Comparison of ENCODE assay signal across 9 cellular contexts in the genomic region with DNA sequence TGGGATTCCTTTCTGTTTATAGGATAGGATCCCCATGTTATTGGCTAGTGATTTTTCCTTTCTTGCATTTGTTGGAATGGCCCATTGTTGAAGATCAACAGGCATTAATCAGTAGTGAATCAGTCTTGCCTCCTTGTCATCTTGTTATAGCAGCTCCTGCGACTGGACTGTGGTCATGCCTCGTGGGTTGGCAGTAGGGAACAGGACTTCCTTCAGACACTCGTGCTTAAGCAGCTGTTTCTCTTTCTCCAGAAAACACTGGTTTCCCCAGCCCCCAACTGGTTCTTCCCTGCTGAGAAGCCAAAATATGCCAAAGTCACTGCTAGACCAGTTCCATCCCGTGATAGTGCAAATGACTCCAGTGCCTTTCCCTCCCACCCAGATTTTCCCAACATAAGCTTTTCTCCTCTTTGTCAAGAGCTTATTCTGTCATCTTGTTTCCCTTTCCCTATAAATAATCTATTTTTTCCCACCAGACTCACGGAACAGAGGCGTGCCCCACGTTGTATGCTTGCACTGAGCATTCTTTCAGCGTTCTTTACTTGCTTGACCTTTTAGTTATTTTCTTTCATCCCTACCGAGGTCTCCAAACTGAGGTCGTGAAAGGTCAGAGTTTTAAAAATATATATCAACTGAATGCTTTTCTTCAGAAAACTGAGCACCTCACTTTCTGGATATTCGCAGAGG.
A peak's percentile ranks its signal among the peaks of the same experiment; 100 is the strongest.
DNase-seq lines count a peak whose midpoint lies in the region; ATAC-seq and TF ChIP-seq lines count a peak whose summit lies in the region.
"Had no signal": no experiment of that assay in that cellular context is flagged by ENCODE, and none has a peak within 500 bp of the region (broad histone marks: within the 10 kb centered on the region; RNA-seq: fewer than 3 reads in every experiment).

No MANE protein-coding gene starts in this region.

- ATAC-seq in left lobe of liver, result peak; percentile 29
- ATAC-seq in T-helper 17 cell, result no peak
- no peak for ATAC-seq in GM21381 (IDR thresholded peaks at IDR 0.05; ENCODE audit: unreplicated experiment)

- no peaks in the 10 kb centered on the region for H3K36me3 ChIP-seq in testis (ENCODE audit: low read depth, missing control alignments)

- POLR2A ChIA-PET in activated CD4-positive, alpha-beta memory T cell treated with anti-CD3 and anti-CD28 coated beads, Interleukin-2, amount 10 ng/mL, durations not matched to agents 7 days and 5 days (lab: Charles Lee), result no interaction called here

- CTCF ChIA-PET in activated CD4-positive, alpha-beta memory T cell treated with anti-CD3 and anti-CD28 coated beads, Interleukin-2, amount 10 ng/mL, durations not matched to agents 7 days and 5 days (lab: Charles Lee), result no interaction called here

- H3K36me3 Mint-ChIP-seq in T-helper 17 cell (ENCODE audit: low read depth), result peaks cover 4% of the 10 kb centered on the region
- no peaks in the 10 kb centered on the region for H3K36me3 Mint-ChIP-seq in activated CD4-positive, alpha-beta memory T cell treated with anti-CD3 and anti-CD28 coated beads, Interleukin-2, amount 10 ng/mL, durations not matched to agents 7 days and 5 days (ENCODE audit: low read depth)

- WGBS in testis, 2 donors, result 63 to 69% methylated on average over 11 of the region's 11 CpGs

- intact Hi-C loops in testis (cut with DNase I; ENCODE audit: low total_unique reads), result no loop called here

- H3K27ac ChIP-seq in caudate nucleus (ENCODE audit: low read depth, low read length), result peak overlapping the region; percentile 26
- no peak overlapping the region for H3K27ac ChIP-seq in testis

- no peak for TF ChIP-seq POLR2A in testis (IDR thresholded peaks at IDR 0.05)

- peaks cover 2% of the 10 kb centered on the region for H3K4me1 Mint-ChIP-seq in T-helper 17 cell
- peaks cover 6% of the 10 kb centered on the region for H3K4me1 Mint-ChIP-seq in activated CD4-positive, alpha-beta memory T cell treated with anti-CD3 and anti-CD28 coated beads, Interleukin-2, amount 10 ng/mL, durations not matched to agents 7 days and 5 days

- H3K27me3 Mint-ChIP-seq in T-helper 17 cell, result peaks cover 42% of the 10 kb centered on the region
- peaks cover 16% of the 10 kb centered on the region for H3K27me3 Mint-ChIP-seq in activated CD4-positive, alpha-beta memory T cell treated with anti-CD3 and anti-CD28 coated beads, Interleukin-2, amount 10 ng/mL, durations not matched to agents 7 days and 5 days

- no peak overlapping the region for H3K27ac Mint-ChIP-seq in T-helper 17 cell
- H3K27ac Mint-ChIP-seq in activated CD4-positive, alpha-beta memory T cell treated with anti-CD3 and anti-CD28 coated beads, Interleukin-2, amount 10 ng/mL, durations not matched to agents 7 days and 5 days, result no peak overlapping the region

- DNase-seq in HK-2 (ENCODE audit: unreplicated experiment), result peak; percentile 77
- DNase-seq in caudate nucleus (lab: John Stamatoyannopoulos, UW), result peak in 7 of 61 donors; percentile 9 to 34 (median 14)
- DNase-seq in left lobe of liver (ENCODE audit: low spot score), result no peak
- peak; percentile 22 for DNase-seq in testis
- no peak for DNase-seq in T-helper 17 cell
- DNase-seq in NCI-H748 (lab: John Stamatoyannopoulos, UW; ENCODE audit: unreplicated experiment), result no peak
- DNase-seq in activated CD4-positive, alpha-beta memory T cell treated with anti-CD3 and anti-CD28 coated beads, Interleukin-2, amount 10 ng/mL, durations not matched to agents 7 days and 5 days, result no peak
- DNase-seq: stimulated activated CD4-positive, alpha-beta T cell treated with anti-CD3 and anti-CD28 coated beads, Interleukin-2, amount 100 ng/mL, for 48 hours had no signal

- TF ChIP-seq CTCF in testis (IDR thresholded peaks at IDR 0.05), result no peak

- H3K27me3 ChIP-seq in testis, result no peaks in the 10 kb centered on the region

- no peak overlapping the region for H3K4me3 ChIP-seq in testis

- H3K4me1 ChIP-seq in testis, result peaks cover 11% of the 10 kb centered on the region

- no peaks in the 10 kb centered on the region for H3K9me3 Mint-ChIP-seq in activated CD4-positive, alpha-beta memory T cell treated with anti-CD3 and anti-CD28 coated beads, Interleukin-2, amount 10 ng/mL, durations not matched to agents 7 days and 5 days

- H3K9me3 ChIP-seq in testis, result no peaks in the 10 kb centered on the region
- H3K9me3 ChIP-seq in T-helper 17 cell (ENCODE audit: control insufficient read depth, low read length, poor library complexity, severe bottlenecking), result no peaks in the 10 kb centered on the region

- no peak overlapping the region for H3K4me3 Mint-ChIP-seq in T-helper 17 cell
- H3K4me3 Mint-ChIP-seq in activated CD4-positive, alpha-beta memory T cell treated with anti-CD3 and anti-CD28 coated beads, Interleukin-2, amount 10 ng/mL, durations not matched to agents 7 days and 5 days, result no peak overlapping the region

Comparison
In these comparisons a context has a peak if more than half of its experiments do, and no peak if none do; other contexts are left out.
1. DNase-seq: peak in HK-2 (single experiment) and testis (single experiment); none in left lobe of liver (single experiment), T-helper 17 cell (0 of 3), NCI-H748 (single experiment) and activated CD4-positive, alpha-beta memory T cell treated with anti-CD3 and anti-CD28 coated beads, Interleukin-2, amount 10 ng/mL, durations not matched to agents 7 days and 5 days (single experiment).